1 cellular context compared by ENCODE assay signal in genomic region chr6:152824666-152825065, GRCh38.
TF ChIP-seq lines count a peak whose summit lies in the region.

No MANE protein-coding gene starts in this region.

TF ChIP-seq in HEK293, 187 proteins besides CTCF, POLR2A, EP300 and RAD21 (continued from another document):
- TF ChIP-seq ZBTB10 (tag by site-specific recombination; IDR thresholded peaks at IDR 0.05), result no peak
- no peak for TF ChIP-seq ZNF184 (tag by site-specific recombination; IDR thresholded peaks at IDR 0.05)
- TF ChIP-seq ZNF398 (tag by site-specific recombination; IDR thresholded peaks at IDR 0.05), result no peak
- TF ChIP-seq ZXDB (tag by site-specific recombination; IDR thresholded peaks at IDR 0.05), result 0 out of 2 replicates have a peak, but pooled peaks have one; percentile 42
- peak; percentile 17; the same call in 1 of the 2 replicates for TF ChIP-seq ZNF664 (tag by site-specific recombination; IDR thresholded peaks at IDR 0.05)
- TF ChIP-seq ZNF837 (tag by site-specific recombination; IDR thresholded peaks at IDR 0.05), result no peak
- TF ChIP-seq ZNF202 (tag by site-specific recombination; IDR thresholded peaks at IDR 0.05; ENCODE audit: borderline replicate concordance), result peak; percentile 65; the same call in 1 of the 2 replicates
- 0 out of 2 replicates have a peak, but pooled peaks have one; percentile 15 for TF ChIP-seq ZNF366 (tag by site-specific recombination; conservative IDR thresholded peaks at IDR 0.05)
- no peak for TF ChIP-seq ZNF18 (tag by site-specific recombination; IDR thresholded peaks at IDR 0.05)
- no peak for TF ChIP-seq ZNF148 (tag by site-specific recombination; IDR thresholded peaks at IDR 0.05; ENCODE audit: borderline replicate concordance)
- no peak for TF ChIP-seq YY1 (tag by site-specific recombination; IDR thresholded peaks at IDR 0.05)
- peak; percentile 46; the same call in 1 of the 2 replicates for TF ChIP-seq ZNF433 (tag by site-specific recombination; IDR thresholded peaks at IDR 0.05; ENCODE audit: low read depth)
- peak; percentile 73 for TF ChIP-seq ZNF140 (tag by site-specific recombination; IDR thresholded peaks at IDR 0.05)
- no peak for TF ChIP-seq BCL11A (tag by site-specific recombination; IDR thresholded peaks at IDR 0.05; ENCODE audit: low read depth)
- peak; percentile 66 for TF ChIP-seq ZNF510 (tag by site-specific recombination; IDR thresholded peaks at IDR 0.05; ENCODE audit: insufficient replicate concordance)
- peak; percentile 93 for TF ChIP-seq ZNF426 (tag by site-specific recombination; IDR thresholded peaks at IDR 0.05)
- TF ChIP-seq ZNF555 (tag by site-specific recombination; conservative IDR thresholded peaks at IDR 0.05), result peak; percentile 94
- no peak for TF ChIP-seq ZNF449 (tag by site-specific recombination; IDR thresholded peaks at IDR 0.05)
- peak; percentile 58 for TF ChIP-seq ZBTB8A (tag by site-specific recombination; IDR thresholded peaks at IDR 0.05)
- 0 out of 2 replicates have a peak, but pooled peaks have one; percentile 18 for TF ChIP-seq ZNF629 (tag by site-specific recombination; IDR thresholded peaks at IDR 0.05)
- no peak for TF ChIP-seq KLF7 (tag by site-specific recombination; IDR thresholded peaks at IDR 0.05; ENCODE audit: borderline replicate concordance)
- TF ChIP-seq HOXC10 (CRISPR knock-in tag; IDR thresholded peaks at IDR 0.05), result no peak
- peak; percentile 70; the same call in 1 of the 2 replicates for TF ChIP-seq REST (tag by site-specific recombination; IDR thresholded peaks at IDR 0.05)
- no peak for TF ChIP-seq KLF8 (tag by site-specific recombination; IDR thresholded peaks at IDR 0.05)
